In genomic region chr19:49502866-49503581, GRCh38 we compare ENCODE assay signal across 1 cellular context.
TF ChIP-seq lines count a peak whose summit lies in the region.

No MANE protein-coding gene starts in this region.

TF ChIP-seq in GM12878, 131 proteins besides CTCF, POLR2A, EP300 and RAD21:
- TF ChIP-seq ZNF622 (IDR thresholded peaks at IDR 0.05) (no peak), SMC3 (IDR thresholded peaks at IDR 0.05; ENCODE audit: borderline replicate concordance, low read length) (peak; percentile 50)
- TF ChIP-seq, protein P1, sequence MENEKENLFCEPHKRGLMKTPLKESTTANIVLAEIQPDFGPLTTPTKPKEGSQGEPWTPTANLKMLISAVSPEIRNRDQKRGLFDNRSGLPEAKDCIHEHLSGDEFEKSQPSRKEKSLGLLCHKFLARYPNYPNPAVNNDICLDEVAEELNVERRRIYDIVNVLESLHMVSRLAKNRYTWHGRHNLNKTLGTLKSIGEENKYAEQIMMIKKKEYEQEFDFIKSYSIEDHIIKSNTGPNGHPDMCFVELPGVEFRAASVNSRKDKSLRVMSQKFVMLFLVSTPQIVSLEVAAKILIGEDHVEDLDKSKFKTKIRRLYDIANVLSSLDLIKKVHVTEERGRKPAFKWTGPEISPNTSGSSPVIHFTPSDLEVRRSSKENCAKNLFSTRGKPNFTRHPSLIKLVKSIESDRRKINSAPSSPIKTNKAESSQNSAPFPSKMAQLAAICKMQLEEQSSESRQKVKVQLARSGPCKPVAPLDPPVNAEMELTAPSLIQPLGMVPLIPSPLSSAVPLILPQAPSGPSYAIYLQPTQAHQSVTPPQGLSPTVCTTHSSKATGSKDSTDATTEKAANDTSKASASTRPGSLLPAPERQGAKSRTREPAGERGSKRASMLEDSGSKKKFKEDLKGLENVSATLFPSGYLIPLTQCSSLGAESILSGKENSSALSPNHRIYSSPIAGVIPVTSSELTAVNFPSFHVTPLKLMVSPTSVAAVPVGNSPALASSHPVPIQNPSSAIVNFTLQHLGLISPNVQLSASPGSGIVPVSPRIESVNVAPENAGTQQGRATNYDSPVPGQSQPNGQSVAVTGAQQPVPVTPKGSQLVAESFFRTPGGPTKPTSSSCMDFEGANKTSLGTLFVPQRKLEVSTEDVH (IDR thresholded peaks at IDR 0.05; ENCODE audit: low read depth, partially characterized antibody), result no peak
